In genomic region chr1:243254927-243255790, GRCh38 we compare ENCODE assay signal across 8 cellular contexts. TPM values are rescaled to one million over a fixed set of nuclear protein-coding genes. Genes with fewer than 3 reads are reported as not detected.
DNase-seq lines count a peak whose midpoint lies in the region; ATAC-seq lines count a peak whose summit lies in the region.

CEP170 (minus strand) TSS chr1:243255281; CDS start chr1:243225280, 30,001 bp downstream.

- peak within 1 kb of the TSS; percentile 75 for H3K4me3 ChIP-seq in CD8-positive, alpha-beta memory T cell (ENCODE audit: low read length)
- peak within 1 kb of the TSS; percentile 94 for H3K4me3 ChIP-seq in endocrine pancreas (ENCODE audit: control insufficient read depth, insufficient read depth, low read length)

- peak within 1 kb of the TSS; percentile 99 for H3K9ac ChIP-seq in endocrine pancreas (ENCODE audit: control insufficient read depth, insufficient read depth, low read length)

- POLR2A ChIA-PET in CD8-positive, alpha-beta memory T cell (lab: Charles Lee) = interaction anchor here (0.5 to 2.2 kb wide), 8 partner anchors 21 to 1716 kb away, joined by 3 to 8 read pairs (median 4); partner anchors contain the start of genes CHML and OPN3

- peaks cover 38 to 65% (median 64%) of the 10 kb centered on the region in 3 donors for H3K4me1 Mint-ChIP-seq in CD8-positive, alpha-beta memory T cell

- H3K9me3 Mint-ChIP-seq in CD8-positive, alpha-beta memory T cell = no peaks in the 10 kb centered on the region

- no peaks in the 10 kb centered on the region for H3K9me3 ChIP-seq in CD8-positive, alpha-beta memory T cell (ENCODE audit: low read length)
- H3K9me3 ChIP-seq in endocrine pancreas (ENCODE audit: control insufficient read depth, low read length) = no peaks in the 10 kb centered on the region

- peak; percentile 50 for ATAC-seq in GM19467 (IDR thresholded peaks at IDR 0.05; ENCODE audit: unreplicated experiment)

- H3K36me3 ChIP-seq in CD8-positive, alpha-beta memory T cell (ENCODE audit: insufficient read depth, low read length) = no peaks in the 10 kb centered on the region
- no peaks in the 10 kb centered on the region for H3K36me3 ChIP-seq in endocrine pancreas (ENCODE audit: control insufficient read depth, insufficient read depth, low read length)

- peak within 1 kb of the TSS; percentile 94 for H3K27ac ChIP-seq in CD8-positive, alpha-beta memory T cell (ENCODE audit: low read depth, low read length)

- peaks cover 24% of the 10 kb centered on the region for H3K4me1 ChIP-seq in CD8-positive, alpha-beta memory T cell (ENCODE audit: insufficient read depth, low read length)
- H3K4me1 ChIP-seq in endocrine pancreas (ENCODE audit: control insufficient read depth, insufficient read depth, low read length) = peaks cover 28% of the 10 kb centered on the region

- peaks cover 0 to 17% (median 0%) of the 10 kb centered on the region in 3 donors for H3K36me3 Mint-ChIP-seq in CD8-positive, alpha-beta memory T cell

- peak within 1 kb of the TSS; percentile 99 to 100 (median 100) for H3K27ac Mint-ChIP-seq in CD8-positive, alpha-beta memory T cell

- H3K27me3 ChIP-seq in CD8-positive, alpha-beta memory T cell (ENCODE audit: insufficient read depth, low read length, poor library complexity, severe bottlenecking) = no peaks in the 10 kb centered on the region
- no peaks in the 10 kb centered on the region for H3K27me3 ChIP-seq in endocrine pancreas (ENCODE audit: control insufficient read depth, insufficient read depth, low read length)

- CTCF ChIA-PET in CD8-positive, alpha-beta memory T cell (lab: Charles Lee) = interaction anchor here (0.6 to 1.5 kb wide), 2 partner anchors 17 to 20 kb away, joined by 4 to 5 read pairs; no protein-coding TSS in a partner anchor

- DNase-seq in CD8-positive, alpha-beta memory T cell = peak; percentile 81 to 94 (median 93)
- DNase-seq in HS-27A (ENCODE audit: low read depth) (peak; percentile 95), NOMO-1 (lab: John Stamatoyannopoulos, UW; ENCODE audit: unreplicated experiment in 2 of 2) (peak; percentile 87 to 90), mesenteric fat pad (ENCODE audit: low spot score) (peak; percentile 95)
- DNase-seq in activated CD8-positive, alpha-beta memory T cell treated with anti-CD3 and anti-CD28 coated beads for 48 hours (ENCODE audit: low read depth in 2 of 3, low spot score in 2 of 3) = peak; percentile 71 to 77 (median 73)
- DNase-seq in stimulated activated CD8-positive, alpha-beta memory T cell treated with anti-CD3 and anti-CD28 coated beads, Interleukin-15, amount 100 ng/mL, for 24 hours (ENCODE audit: low read depth) = peak; percentile 66

- peak within 1 kb of the TSS; percentile 96 to 100 (median 98) for H3K4me3 Mint-ChIP-seq in CD8-positive, alpha-beta memory T cell

- H3K27me3 Mint-ChIP-seq in CD8-positive, alpha-beta memory T cell = peaks cover 0 to 12% of the 10 kb centered on the region in 2 donors

RNA-seq across cellular contexts. Expression of gene CEP170, which starts in this region (rescaled TPM):
- 10 to 100 TPM; 29.9 to 36.5 TPM for total RNA-seq in CD8-positive, alpha-beta memory T cell
- 7.4 TPM for polyA plus RNA-seq in CD8-positive, alpha-beta memory T cell
- 68.8 TPM for total RNA-seq in mesenteric fat pad

Comparison
In these comparisons a context has a peak if more than half of its experiments do, and no peak if none do; other contexts are left out.
1. Peak in every context shown above with its lines: DNase-seq, ATAC-seq, H3K4me3 ChIP-seq and H3K27ac ChIP-seq.